In genomic region chr5:34534237-34535108, GRCh38 we compare ENCODE assay signal across 9 cellular contexts.
DNase-seq lines count a peak whose midpoint lies in the region; ATAC-seq, FAIRE-seq and TF ChIP-seq lines count a peak whose summit lies in the region.
"Had no signal": no experiment of that assay in that cellular context is flagged by ENCODE, and none has a peak within 500 bp of the region (broad histone marks: within the 10 kb centered on the region; RNA-seq: fewer than 3 reads in every experiment).

No MANE protein-coding gene starts in this region.

- H3K27ac ChIP-seq in prostate gland: no peak overlapping the region

- peak; percentile 91 for FAIRE-seq in endometrium (lab: Jason Lieb, UNC)

- no peak for TF ChIP-seq CTCF in prostate gland (IDR thresholded peaks at IDR 0.05)

- ATAC-seq in GM19397 (IDR thresholded peaks at IDR 0.05; ENCODE audit: unreplicated experiment): peak; percentile 85
- peak; percentile 94 for ATAC-seq in HG03354 (IDR thresholded peaks at IDR 0.05; ENCODE audit: poor library complexity, severe bottlenecking, unreplicated experiment)

- DNase-seq in AG08396 (ENCODE audit: low spot score) (peak; percentile 55), prostate gland (ENCODE audit: low spot score) (no peak), NK-92 (lab: John Stamatoyannopoulos, UW; ENCODE audit: unreplicated experiment) (no peak), NCI-H1436 treated with DMSO at 0.1 percent for 48 hours (lab: John Stamatoyannopoulos, UW) (no peak)
- DNase-seq in stimulated activated naive CD4-positive, alpha-beta T cell (lab: John Stamatoyannopoulos, UW): no peak
- DNase-seq: activated naive CD8-positive, alpha-beta T cell treated with anti-CD3 and anti-CD28 coated beads, Interleukin-2, amount 10 ng/mL, durations not matched to agents 7 days and 5 days had no signal

- 78% methylated on average over 4 of the region's 4 CpGs for WGBS in prostate gland

- H3K9me3 ChIP-seq in prostate gland: no peaks in the 10 kb centered on the region

- H3K36me3 ChIP-seq in prostate gland: no peaks in the 10 kb centered on the region

- no peaks in the 10 kb centered on the region for H3K27me3 ChIP-seq in prostate gland (replicated peaks; ENCODE audit: insufficient read depth)

- no peaks in the 10 kb centered on the region for H3K4me1 ChIP-seq in prostate gland (replicated peaks)

- intact Hi-C loops in prostate gland (cut with DNase I): no loop called here

- TF ChIP-seq POLR2A in prostate gland (IDR thresholded peaks at IDR 0.05): no peak

- no peak overlapping the region for H3K4me3 ChIP-seq in prostate gland
